In genomic region chr5:10601246-10602030, GRCh38 we compare ENCODE assay signal across 8 cellular contexts. TPM values are rescaled to one million over a fixed set of nuclear protein-coding genes. Genes with fewer than 3 reads are reported as not detected.
A peak's percentile ranks its signal among the peaks of the same experiment; 100 is the strongest.
DNase-seq lines count a peak whose midpoint lies in the region; ATAC-seq, FAIRE-seq and TF ChIP-seq lines count a peak whose summit lies in the region.

No MANE protein-coding gene starts in this region.

- H3K36me3 ChIP-seq in CD8-positive, alpha-beta memory T cell (ENCODE audit: insufficient read depth, low read length): no peaks in the 10 kb centered on the region
- H3K36me3 ChIP-seq in K562 (ENCODE audit: control insufficient read depth, insufficient read depth, low read length) (no peaks in the 10 kb centered on the region), small intestine (ENCODE audit: control insufficient read depth in 2 of 2, insufficient read depth in 2 of 2, low read length in 2 of 2) (no peaks in the 10 kb centered on the region)

- peaks cover 0 to 3% (median 3%) of the 10 kb centered on the region in 3 donors for H3K36me3 Mint-ChIP-seq in CD8-positive, alpha-beta memory T cell

- peaks cover 4 to 14% (median 11%) of the 10 kb centered on the region in 3 donors for H3K4me1 Mint-ChIP-seq in CD8-positive, alpha-beta memory T cell

- ATAC-seq in GM19351 (IDR thresholded peaks at IDR 0.05; ENCODE audit: unreplicated experiment): peak; percentile 42
- ATAC-seq in HG03280 (IDR thresholded peaks at IDR 0.05; ENCODE audit: unreplicated experiment): peak; percentile 27
- peak; percentile 68 for ATAC-seq in K562

- no peaks in the 10 kb centered on the region for H3K4me1 ChIP-seq in CD8-positive, alpha-beta memory T cell (ENCODE audit: insufficient read depth, low read length)
- peaks cover 22 to 31% of the 10 kb centered on the region in 2 experiments for H3K4me1 ChIP-seq in K562 (replicated peaks in 1 of 2; ENCODE audit: control insufficient read depth in 2 of 2, insufficient read depth in 2 of 2, low read length in 2 of 2)
- peaks cover 0 to 6% of the 10 kb centered on the region in 2 donors for H3K4me1 ChIP-seq in small intestine (ENCODE audit: control insufficient read depth in 2 of 2, insufficient read depth in 1 of 2, low read depth in 1 of 2, low read length in 1 of 2)

- DNase-seq in CD8-positive, alpha-beta memory T cell: no peak
- DNase-seq in NCI-H446 (lab: John Stamatoyannopoulos, UW) (peak; percentile 99 to 100), K562 (ENCODE audit: extremely low read depth in 1 of 4, low spot score in 3 of 4) (peak; percentile 49 to 76 (median 58)), hippocampal formation (lab: John Stamatoyannopoulos, UW) (peak; percentile 85 to 88), small intestine (peak; percentile 38)
- DNase-seq in effector CD8-positive, alpha-beta T cell (lab: John Stamatoyannopoulos, UW): no peak

- peak overlapping the region; percentile 75 for H2AFZ ChIP-seq in K562 (ENCODE audit: low read depth, low read length)

- FAIRE-seq in K562 (lab: Jason Lieb, UNC) (peak; percentile 23), small intestine (lab: Jason Lieb, UNC) (no peak)

- H3K9me3 Mint-ChIP-seq in CD8-positive, alpha-beta memory T cell: no peaks in the 10 kb centered on the region

- no peaks in the 10 kb centered on the region for H3K79me2 ChIP-seq in K562 (ENCODE audit: control insufficient read depth, insufficient read depth, low read length)

- H3K4me3 Mint-ChIP-seq in CD8-positive, alpha-beta memory T cell: peak overlapping the region in 4 of 7 donors; percentile 41 to 67 (median 56)

- TF ChIP-seq EP300 in K562 (IDR thresholded peaks at IDR 0.05; ENCODE audit: low read length): no peak

- H3K27ac ChIP-seq in CD8-positive, alpha-beta memory T cell (ENCODE audit: low read depth, low read length): peak overlapping the region; percentile 61
- H3K27ac ChIP-seq in K562 (ENCODE audit: extremely low read depth, low read depth, low read length) (peak overlapping the region; percentile 51; the same call in 2 of the 3 replicates), small intestine (ENCODE audit: low read depth in 1 of 2, low read length in 1 of 2) (peak overlapping the region in 1 of 2 donors; percentile 16)

- H3K27me3 ChIP-seq in CD8-positive, alpha-beta memory T cell (ENCODE audit: insufficient read depth, low read length, poor library complexity, severe bottlenecking): no peaks in the 10 kb centered on the region
- H3K27me3 ChIP-seq in K562 (ENCODE audit: control insufficient read depth in 2 of 2, insufficient read depth in 2 of 2, low read length in 2 of 2) (no peaks in the 10 kb centered on the region), small intestine (ENCODE audit: control insufficient read depth in 2 of 2, insufficient read depth in 2 of 2, low read length in 2 of 2) (no peaks in the 10 kb centered on the region)

- POLR2A ChIA-PET in CD8-positive, alpha-beta memory T cell (lab: Charles Lee): no interaction called here
- POLR2A ChIA-PET in K562 (lab: Yijun Ruan, JAX): interaction anchor here (0.6 to 1.7 kb wide), 15 partner anchors 9 to 124 kb away, joined by 3 to 8 read pairs (median 4); no protein-coding TSS in a partner anchor

- peak overlapping the region; percentile 16 to 70; a peak in 3 of 4 replicates for H3K9ac ChIP-seq in K562 (ENCODE audit: insufficient read depth in 1 of 2, low read depth in 2 of 2, low read length in 2 of 2)

- peaks cover 4 to 9% of the 10 kb centered on the region in 2 donors for H3K27me3 Mint-ChIP-seq in CD8-positive, alpha-beta memory T cell

- no peaks in the 10 kb centered on the region for H4K20me1 ChIP-seq in K562 (replicated peaks; ENCODE audit: control insufficient read depth, insufficient read depth, low read length)

- BruUV-seq in K562 (replicated peaks; lab: Mats Ljungman, UMichigan): no TSS peak

- CTCF ChIA-PET in CD8-positive, alpha-beta memory T cell (lab: Charles Lee): no interaction called here
- CTCF ChIA-PET in K562 (lab: Yijun Ruan, JAX; ENCODE audit: low intra/inter-chr PET ratio): no interaction called here

- peak overlapping the region; percentile 76 for H3K4me2 ChIP-seq in K562 (ENCODE audit: insufficient read depth, low read length)

- no peaks in the 10 kb centered on the region for H3K9me3 ChIP-seq in CD8-positive, alpha-beta memory T cell (ENCODE audit: low read length)
- H3K9me3 ChIP-seq in K562 (replicated peaks; ENCODE audit: control insufficient read depth, insufficient read depth, low read depth, low read length) (no peaks in the 10 kb centered on the region), small intestine (ENCODE audit: control insufficient read depth, low read depth) (no peaks in the 10 kb centered on the region)

- no peak; a peak in 1 of 4 replicates for TF ChIP-seq RAD21 in K562 (CRISPR knock-in tag; conservative IDR thresholded peaks at IDR 0.05 in 1 of 2, IDR thresholded peaks at IDR 0.05 in 1 of 2)

- TF ChIP-seq POLR2A in K562 (conservative IDR thresholded peaks at IDR 0.05): no peak

- peak overlapping the region in 1 of 8 donors; percentile 50 for H3K27ac Mint-ChIP-seq in CD8-positive, alpha-beta memory T cell

- no peak for TF ChIP-seq CTCF in K562 (IDR thresholded peaks at IDR 0.05 in 2 of 3, conservative IDR thresholded peaks at IDR 0.05 in 1 of 3; ENCODE audit: insufficient read depth in 2 of 3, low read depth in 1 of 3, low read length in 3 of 3)

- intact Hi-C loops in K562 (cut with micrococcal nuclease): loop anchor here (10.0 kb wide), 1 partner anchor 297 kb away; the partner anchor contains the start of gene CMBL

- in situ Hi-C loops in K562 (cut with MboI): no loop called here

- WGBS in K562 (ENCODE audit: insufficient coverage, low coverage, missing lambda C conversion rate): 15% methylated on average over 19 of the region's 19 CpGs
- WGBS in small intestine, 3 donors: 17 to 34% (median 27%) methylated on average over 19 of the region's 19 CpGs

- H3K4me3 ChIP-seq in CD8-positive, alpha-beta memory T cell (ENCODE audit: low read length): no peak overlapping the region
- H3K4me3 ChIP-seq in K562: no peak overlapping the region
- no peak overlapping the region for H3K4me3 ChIP-seq in small intestine (ENCODE audit: low read depth in 1 of 2, low read length in 2 of 2)

- no peaks in the 10 kb centered on the region for H3K9me1 ChIP-seq in K562 (ENCODE audit: control insufficient read depth, insufficient read depth, low read length)

TF ChIP-seq in K562, 482 proteins besides CTCF, POLR2A, EP300 and RAD21 (continues in another document):
- no peak for TF ChIP-seq FOXK1 (CRISPR knock-in tag; IDR thresholded peaks at IDR 0.05; ENCODE audit: borderline replicate concordance)
- TF ChIP-seq NFIC (IDR thresholded peaks at IDR 0.05): peak; percentile 100
- TF ChIP-seq E2F5 (CRISPR knock-in tag; IDR thresholded peaks at IDR 0.05): no peak
- 0 out of 4 replicates have a peak, but pooled peaks have one; percentile 26 to 38 for TF ChIP-seq TEAD1 (CRISPR knock-in tag; IDR thresholded peaks at IDR 0.05)
- peak; percentile 23; the same call in 1 of the 2 replicates for TF ChIP-seq EP400 (IDR thresholded peaks at IDR 0.05)
- TF ChIP-seq POLR2G (IDR thresholded peaks at IDR 0.05; ENCODE audit: low read depth, low read length): peak; percentile 4; the same call in 1 of the 2 replicates
- no peak for TF ChIP-seq ELF2 (CRISPR knock-in tag; IDR thresholded peaks at IDR 0.05)
- 0 out of 2 replicates have a peak, but pooled peaks have one; percentile 38 for TF ChIP-seq RBFOX2 (IDR thresholded peaks at IDR 0.05; ENCODE audit: low read depth, low read length)
- no peak for TF ChIP-seq ASH1L (IDR thresholded peaks at IDR 0.05; ENCODE audit: borderline replicate concordance, low read depth, partially characterized antibody)

RNA-seq across cellular contexts. Expression of gene ANKRD33B, which starts 37.6 kb away (rescaled TPM):
- 10 to 100 TPM; 29.6 to 32.7 TPM for total RNA-seq in CD8-positive, alpha-beta memory T cell
- 0.06 TPM for polyA plus RNA-seq in CD8-positive, alpha-beta memory T cell
- total RNA-seq in K562 (2011; cell fraction: chromatin; rRNA removed; ENCODE audit: low replicate concordance): 1.3 and 1.7 TPM in 2 replicates
- total RNA-seq in K562 (2011; cell fraction: nucleolus; rRNA removed): 1.5 and 1.6 TPM in 2 replicates
- total RNA-seq in K562 (2011; cell fraction: nucleoplasm; rRNA removed): 1.5 and 1.7 TPM in 2 replicates
- total RNA-seq in K562 (2014; rRNA removed): 0.45 and 0.53 TPM in 2 replicates
- 0.38 and 0.40 TPM in 2 replicates for total RNA-seq in K562 (2014; rRNA removed; fragmentation: Illumina TruSeq; extraction: Trizol)
- 1.5 TPM in 2 replicates for total RNA-seq in K562 (2015; rRNA removed; fragmentation: Illumina TruSeq; extraction: Trizol)
- 1.3 and 1.7 TPM in 2 replicates for total RNA-seq in K562 (2021)
- 0.08 and 0.17 TPM in 2 replicates for polyA plus RNA-seq in K562 (2011; rRNA removed)
- polyA plus RNA-seq in K562 (2011; cell fraction: cytosol; rRNA removed): 0.15 and 0.21 TPM in 2 replicates
- 0.24 and 0.44 TPM in 2 replicates for polyA plus RNA-seq in K562 (2011; cell fraction: nucleus; rRNA removed)
- polyA plus RNA-seq in K562 (2012): 1.5 and 3.9 TPM in 2 replicates
- polyA plus RNA-seq in K562 (2014; fragmentation: Illumina TruSeq; extraction: Trizol): 0.43 and 0.54 TPM in 2 replicates
- under 1 TPM; 0.10 to 0.17 TPM for polyA plus RNA-seq in K562 (2014; fragmentation: Nextera tagmentation; extraction: Ambion mirVana)
- 0.16 and 0.33 TPM in 2 replicates for polyA plus RNA-seq in K562 (2014; rRNA removed)
- polyA minus RNA-seq in K562 (2011; rRNA and poly(A)+ RNA removed): 0.36 and 0.67 TPM in 2 replicates
- 0.36 and 1.2 TPM in 2 replicates for polyA minus RNA-seq in K562 (2011; cell fraction: cytosol; rRNA and poly(A)+ RNA removed)
- polyA minus RNA-seq in K562 (2011; cell fraction: nucleus; rRNA and poly(A)+ RNA removed): 0.78 and 0.81 TPM in 2 replicates
- 1 to 10 TPM in 1 of 3 donors, under 1 TPM in 1, not detected in 1; 0.27 to 1.0 TPM for polyA plus RNA-seq in small intestine

Comparison
In these comparisons a context has a peak if more than half of its experiments do, and no peak if none do; other contexts are left out.
1. DNase-seq: peak in NCI-H446 (2 of 2), K562 (4 of 4), hippocampal formation (2 of 2) and small intestine (single experiment); none in CD8-positive, alpha-beta memory T cell (0 of 5) and effector CD8-positive, alpha-beta T cell (single experiment).
2. Peak in every context shown above with its lines, with median percentiles within 50 percentile points of each other: ATAC-seq.